Comparison of ENCODE assay signal across 20 cellular contexts in genomic region chrX:74065831-74066390, GRCh38.
DNase-seq lines count a peak whose midpoint lies in the region; ATAC-seq lines count a peak whose summit lies in the region.
"Had no signal": no experiment of that assay in that cellular context is flagged by ENCODE, and none has a peak within 500 bp of the region (broad histone marks: within the 10 kb centered on the region; RNA-seq: fewer than 3 reads in every experiment).

No MANE protein-coding gene starts in this region.

- H3K27ac ChIP-seq in trophoblast cell (ENCODE audit: low read depth, low read length) (no peak overlapping the region), aorta (ENCODE audit: low read depth in 1 of 2, low read length in 2 of 2) (no peak overlapping the region)
- H3K27ac ChIP-seq: 22Rv1; A549; BLaER1 treated with 17β-estradiol and CSF1 and Interleukin-3, amounts not matched to agents 10 nM and 100 nM had no signal

- H2AK5ac ChIP-seq in trophoblast cell (ENCODE audit: low read length) = peak overlapping the region; percentile 9

- H3K79me1 ChIP-seq in trophoblast cell (ENCODE audit: low read length) = peaks cover 2% of the 10 kb centered on the region

- H3K4me3 ChIP-seq in trophoblast cell (ENCODE audit: low read depth, low read length) (no peak overlapping the region), aorta (ENCODE audit: low read length in 2 of 2) (no peak overlapping the region)
- H3K4me3 ChIP-seq: A549; BLaER1 treated with 17β-estradiol and CSF1 and Interleukin-3, amounts not matched to agents 10 nM and 100 nM; GM23338 had no signal

- no peak overlapping the region for H3K4me2 ChIP-seq in trophoblast cell (ENCODE audit: low read length)
- H3K4me2 ChIP-seq: A549; BLaER1 treated with 17β-estradiol and CSF1 and Interleukin-3, amounts not matched to agents 10 nM and 100 nM; GM23338 had no signal

- no peak overlapping the region for H4K12ac ChIP-seq in trophoblast cell (ENCODE audit: low read depth, low read length)

- H4K91ac ChIP-seq in trophoblast cell (ENCODE audit: low read depth, low read length) = peak overlapping the region; percentile 19

- H4K8ac ChIP-seq in trophoblast cell (ENCODE audit: low read depth, low read length) = no peak overlapping the region

- peak; percentile 2 for DNase-seq in activated gamma-delta T cell (lab: John Stamatoyannopoulos, UW)
- DNase-seq in activated gamma-delta T cell treated with Interleukin-2 at 50 U/mL for 16 hours = no peak
- DNase-seq in trophoblast cell = peak in 1 of 2 donors; percentile 28
- no peak for DNase-seq in aorta
- DNase-seq: ACHN; AML-193; BE2C; CD4-positive, alpha-beta T cell; CD8-positive, alpha-beta memory T cell; DMS53; DMS79 treated with DMSO at 0.1 percent for 48 hours; GF-D8; H9 had no signal

- no CpG with 5 or more reads among the region's 27 CpGs for WGBS in trophoblast cell (ENCODE audit: extremely low coverage, insufficient coverage, insufficient read length)
- 95 to 96% methylated on average over 27 of the region's 27 CpGs for WGBS in aorta, 2 donors

- ATAC-seq in aorta (ENCODE audit: low FRiP score) (peak; percentile 48), HG02588 (IDR thresholded peaks at IDR 0.05; ENCODE audit: unreplicated experiment) (no peak), GM21723 (IDR thresholded peaks at IDR 0.05; ENCODE audit: unreplicated experiment) (no peak)
- ATAC-seq: A549, GM23338, HCT116 had no signal

- H3K36me3 ChIP-seq in trophoblast cell (ENCODE audit: control insufficient read depth in 1 of 2, insufficient read depth in 2 of 2, low read length in 2 of 2) (peaks cover 2 to 3% of the 10 kb centered on the region in 2 experiments), aorta (ENCODE audit: control insufficient read depth in 1 of 2, insufficient read depth in 2 of 2, low read length in 1 of 2) (no peaks in the 10 kb centered on the region)
- H3K36me3 ChIP-seq: BE2C had no signal

- no peak overlapping the region for H3K4ac ChIP-seq in trophoblast cell (ENCODE audit: low read depth, low read length)

- no peak overlapping the region for H2BK120ac ChIP-seq in trophoblast cell (ENCODE audit: insufficient read depth, low read length, poor library complexity)

- no peak overlapping the region for H2AFZ ChIP-seq in trophoblast cell (ENCODE audit: insufficient read depth, low read length, poor library complexity)
- H2AFZ ChIP-seq: GM23338 had no signal

- H3K23ac ChIP-seq in trophoblast cell (ENCODE audit: low read length) = no peak overlapping the region

- no peak overlapping the region for H2BK5ac ChIP-seq in trophoblast cell (ENCODE audit: low read depth, low read length, poor library complexity)

- H3K4me1 ChIP-seq in trophoblast cell (ENCODE audit: control insufficient read depth in 1 of 2, insufficient read depth in 2 of 2, low read length in 2 of 2) = peaks cover 0 to 5% of the 10 kb centered on the region in 2 experiments
- H3K4me1 ChIP-seq in aorta (ENCODE audit: control insufficient read depth in 1 of 2, insufficient read depth in 2 of 2, low read length in 2 of 2) = no peaks in the 10 kb centered on the region
- H3K4me1 ChIP-seq: A549, BE2C had no signal

- H3K9me3 ChIP-seq in trophoblast cell (ENCODE audit: insufficient read depth, low read depth, low read length) (no peaks in the 10 kb centered on the region), aorta (ENCODE audit: control insufficient read depth, low read length) (no peaks in the 10 kb centered on the region)
- H3K9me3 ChIP-seq: A549, BE2C had no signal

- intact Hi-C loops in aorta (cut with DNase I) = no loop called here

- H3K14ac ChIP-seq in trophoblast cell (ENCODE audit: low read length) = peak overlapping the region; percentile 53

- no peak overlapping the region for H2BK12ac ChIP-seq in trophoblast cell (ENCODE audit: low read length)

- no peak overlapping the region for H3K18ac ChIP-seq in trophoblast cell (ENCODE audit: low read length)

- H3K27me3 ChIP-seq in trophoblast cell (ENCODE audit: insufficient read depth, low read length) (no peaks in the 10 kb centered on the region), aorta (ENCODE audit: control insufficient read depth in 1 of 2, insufficient read depth in 2 of 2, low read length in 1 of 2) (no peaks in the 10 kb centered on the region)
- H3K27me3 ChIP-seq: BE2C; BLaER1 treated with 17β-estradiol and CSF1 and Interleukin-3, amounts not matched to agents 10 nM and 100 nM had no signal

- H3K79me2 ChIP-seq in trophoblast cell (ENCODE audit: control insufficient read depth, insufficient read depth, low read length, poor library complexity) = no peaks in the 10 kb centered on the region

- no peak overlapping the region for H3K9ac ChIP-seq in trophoblast cell (ENCODE audit: low read length)
- H3K9ac ChIP-seq: BLaER1 treated with 17β-estradiol and CSF1 and Interleukin-3, amounts not matched to agents 10 nM and 100 nM had no signal
